ENCODE assay signal across 22 cellular contexts in genomic region chr22:43392385-43392989, GRCh38. TPM values are rescaled to one million over a fixed set of nuclear protein-coding genes. Genes with fewer than 3 reads are reported as not detected.
"Had no signal": no experiment of that assay in that cellular context is flagged by ENCODE, and none has a peak within 500 bp of the region (broad histone marks: within the 10 kb centered on the region; RNA-seq: fewer than 3 reads in every experiment).

No MANE protein-coding gene starts in this region.

- H3K4me1 Mint-ChIP-seq: activated naive CD8-positive, alpha-beta T cell treated with anti-CD3 and anti-CD28 coated beads for 36 hours had no signal

- H3K36me3 Mint-ChIP-seq: activated naive CD8-positive, alpha-beta T cell treated with anti-CD3 and anti-CD28 coated beads for 36 hours; immature natural killer cell; naive thymus-derived CD8-positive, alpha-beta T cell had no signal

- H3K36me3 ChIP-seq: cardiac muscle cell, esophagus squamous epithelium, heart right ventricle, stomach, upper lobe of left lung had no signal

- H3K27ac Mint-ChIP-seq: activated naive CD8-positive, alpha-beta T cell treated with anti-CD3 and anti-CD28 coated beads for 36 hours; activated T-cell treated with anti-CD3 and anti-CD28 coated beads, Interleukin-2, amount 50 U/mL, for 72 hours; dendritic cell treated with granulocyte-macrophage colony-stimulating factor and Interleukin-4, amounts not matched to agents 40 ng/mL and 50 ng/mL, for 4 days; immature natural killer cell; naive thymus-derived CD8-positive, alpha-beta T cell had no signal

- H3K9me3 ChIP-seq: esophagus squamous epithelium, psoas muscle, stomach, upper lobe of left lung had no signal

- H3K27me3 ChIP-seq: upper lobe of left lung had no signal

- H3K27ac ChIP-seq: cardiac muscle cell, esophagus squamous epithelium, heart right ventricle, psoas muscle, skin epidermis, stomach, upper lobe of left lung had no signal

- ATAC-seq: activated T-cell treated with anti-CD3 and anti-CD28 coated beads, Interleukin-2, amount 50 U/mL, for 72 hours; heart right ventricle; naive thymus-derived CD8-positive, alpha-beta T cell; psoas muscle; right cardiac atrium had no signal

- H3K4me3 ChIP-seq: cardiac muscle cell, esophagus squamous epithelium, heart right ventricle, psoas muscle, skin epidermis, stomach, upper lobe of left lung had no signal

- DNase-seq: activated CD4-positive, alpha-beta T cell treated with anti-CD3 and anti-CD28 coated beads, Interleukin-2, amount 50 U/mL, for 4 hours; activated gamma-delta T cell treated with Interleukin-2 at 50 U/mL for 16 hours; activated naive CD8-positive, alpha-beta T cell treated with anti-CD3 and anti-CD28 coated beads for 36 hours; activated T-cell treated with anti-CD3 and anti-CD28 coated beads, Interleukin-2, amount 50 U/mL, for 72 hours; amygdala; effector CD8-positive, alpha-beta T cell; esophagus squamous epithelium; heart right ventricle; immature natural killer cell; naive thymus-derived CD8-positive, alpha-beta T cell; psoas muscle; right cardiac atrium; stomach; T-helper 2 cell had no signal

- FAIRE-seq: endothelial cell of umbilical vein had no signal

- H3K4me1 ChIP-seq: heart right ventricle, psoas muscle had no signal

- H3K4me3 Mint-ChIP-seq: activated naive CD8-positive, alpha-beta T cell treated with anti-CD3 and anti-CD28 coated beads for 36 hours; activated T-cell treated with anti-CD3 and anti-CD28 coated beads, Interleukin-2, amount 50 U/mL, for 72 hours; dendritic cell treated with granulocyte-macrophage colony-stimulating factor and Interleukin-4, amounts not matched to agents 40 ng/mL and 50 ng/mL, for 4 days; immature natural killer cell; naive thymus-derived CD8-positive, alpha-beta T cell had no signal

- H3K9me3 Mint-ChIP-seq: activated naive CD8-positive, alpha-beta T cell treated with anti-CD3 and anti-CD28 coated beads for 36 hours; activated T-cell treated with anti-CD3 and anti-CD28 coated beads, Interleukin-2, amount 50 U/mL, for 72 hours; dendritic cell treated with granulocyte-macrophage colony-stimulating factor and Interleukin-4, amounts not matched to agents 40 ng/mL and 50 ng/mL, for 4 days; immature natural killer cell; naive thymus-derived CD8-positive, alpha-beta T cell had no signal

RNA-seq across cellular contexts. Expression of gene MPPED1, which starts 19.3 kb away (rescaled TPM):
- total RNA-seq: activated CD8-positive, alpha-beta memory T cell treated with anti-CD3 and anti-CD28 coated beads for 36 hours; activated naive CD8-positive, alpha-beta T cell treated with anti-CD3 and anti-CD28 coated beads for 36 hours; activated T-cell treated with anti-CD3 and anti-CD28 coated beads, Interleukin-2, amount 50 U/mL, for 72 hours; chondrocyte; endothelial cell of umbilical vein; esophagus squamous epithelium; heart right ventricle; naive thymus-derived CD8-positive, alpha-beta T cell; omental fat pad; psoas muscle; upper lobe of left lung had no signal
- polyA plus RNA-seq: cardiac muscle cell, endothelial cell of umbilical vein, immature natural killer cell had no signal

RNA-seq across cellular contexts. Expression of gene SCUBE1, which starts 49.3 kb away (rescaled TPM):
- total RNA-seq: endothelial cell of umbilical vein; naive thymus-derived CD8-positive, alpha-beta T cell had no signal
- polyA plus RNA-seq: naive thymus-derived CD8-positive, alpha-beta T cell had no signal
